ENCODE assay signal across 1 cellular context in the genomic region with DNA sequence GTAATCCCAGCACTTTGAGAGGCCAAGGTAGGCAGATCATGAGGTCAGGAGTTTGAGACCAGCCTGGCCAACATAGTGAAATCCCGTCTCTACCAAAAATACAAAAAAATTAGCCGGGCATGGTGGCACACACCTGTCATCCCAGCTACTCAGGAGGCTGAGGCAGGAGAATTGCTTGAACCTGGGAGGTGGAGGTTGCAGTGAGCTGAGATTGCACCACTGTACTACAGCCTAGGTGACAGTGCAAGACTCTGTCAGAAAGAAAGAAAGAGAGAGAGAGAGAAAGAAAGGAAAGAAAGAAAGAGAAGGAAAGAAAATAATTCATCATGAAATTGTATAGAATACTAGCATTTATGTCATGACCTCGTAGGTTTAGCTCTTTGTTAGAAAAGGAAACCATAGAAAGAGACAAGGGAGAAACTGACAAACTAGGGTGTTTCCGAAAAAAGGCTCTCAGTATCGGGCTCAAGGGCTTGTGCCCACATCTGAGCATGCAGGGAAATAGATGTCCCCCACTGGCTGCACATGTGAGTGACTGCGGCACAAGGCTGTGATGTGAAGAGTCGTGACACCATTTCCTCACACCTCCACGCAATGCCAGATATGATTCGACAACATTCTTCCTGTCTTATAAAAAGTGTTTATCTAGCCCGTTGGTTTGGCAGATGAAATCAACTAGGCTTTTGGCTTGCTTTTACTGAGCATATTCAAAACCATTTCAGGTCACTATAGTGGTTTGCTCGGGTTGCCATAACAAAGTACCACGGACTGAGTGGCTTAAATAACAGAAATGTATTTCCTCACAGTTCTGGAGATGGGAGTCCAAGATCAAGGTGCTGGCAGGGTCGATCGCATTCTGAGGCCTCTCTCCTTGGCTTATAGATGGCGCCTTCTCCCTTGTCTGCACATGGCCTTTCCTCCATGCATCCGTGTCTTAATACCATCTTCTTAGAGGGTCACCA.
TF ChIP-seq lines count a peak whose summit lies in the region.

No MANE protein-coding gene starts in this region.

TF ChIP-seq in K562, 482 proteins besides CTCF, POLR2A, EP300 and RAD21 (continued from another document and continues in another):
- peak; percentile 82 for TF ChIP-seq MGA (IDR thresholded peaks at IDR 0.05)
- TF ChIP-seq, protein P1, sequence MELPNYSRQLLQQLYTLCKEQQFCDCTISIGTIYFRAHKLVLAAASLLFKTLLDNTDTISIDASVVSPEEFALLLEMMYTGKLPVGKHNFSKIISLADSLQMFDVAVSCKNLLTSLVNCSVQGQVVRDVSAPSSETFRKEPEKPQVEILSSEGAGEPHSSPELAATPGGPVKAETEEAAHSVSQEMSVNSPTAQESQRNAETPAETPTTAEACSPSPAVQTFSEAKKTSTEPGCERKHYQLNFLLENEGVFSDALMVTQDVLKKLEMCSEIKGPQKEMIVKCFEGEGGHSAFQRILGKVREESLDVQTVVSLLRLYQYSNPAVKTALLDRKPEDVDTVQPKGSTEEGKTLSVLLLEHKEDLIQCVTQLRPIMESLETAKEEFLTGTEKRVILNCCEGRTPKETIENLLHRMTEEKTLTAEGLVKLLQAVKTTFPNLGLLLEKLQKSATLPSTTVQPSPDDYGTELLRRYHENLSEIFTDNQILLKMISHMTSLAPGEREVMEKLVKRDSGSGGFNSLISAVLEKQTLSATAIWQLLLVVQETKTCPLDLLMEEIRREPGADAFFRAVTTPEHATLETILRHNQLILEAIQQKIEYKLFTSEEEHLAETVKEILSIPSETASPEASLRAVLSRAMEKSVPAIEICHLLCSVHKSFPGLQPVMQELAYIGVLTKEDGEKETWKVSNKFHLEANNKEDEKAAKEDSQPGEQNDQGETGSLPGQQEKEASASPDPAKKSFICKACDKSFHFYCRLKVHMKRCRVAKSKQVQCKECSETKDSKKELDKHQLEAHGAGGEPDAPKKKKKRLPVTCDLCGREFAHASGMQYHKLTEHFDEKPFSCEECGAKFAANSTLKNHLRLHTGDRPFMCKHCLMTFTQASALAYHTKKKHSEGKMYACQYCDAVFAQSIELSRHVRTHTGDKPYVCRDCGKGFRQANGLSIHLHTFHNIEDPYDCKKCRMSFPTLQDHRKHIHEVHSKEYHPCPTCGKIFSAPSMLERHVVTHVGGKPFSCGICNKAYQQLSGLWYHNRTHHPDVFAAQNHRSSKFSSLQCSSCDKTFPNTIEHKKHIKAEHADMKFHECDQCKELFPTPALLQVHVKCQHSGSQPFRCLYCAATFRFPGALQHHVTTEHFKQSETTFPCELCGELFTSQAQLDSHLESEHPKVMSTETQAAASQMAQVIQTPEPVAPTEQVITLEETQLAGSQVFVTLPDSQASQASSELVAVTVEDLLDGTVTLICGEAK (IDR thresholded peaks at IDR 0.05) = no peak
- TF ChIP-seq, protein P1 (CRISPR knock-in tag; IDR thresholded peaks at IDR 0.05) = no peak
- no peak for TF ChIP-seq NCOA6 (IDR thresholded peaks at IDR 0.05)
- TF ChIP-seq, protein P2, sequence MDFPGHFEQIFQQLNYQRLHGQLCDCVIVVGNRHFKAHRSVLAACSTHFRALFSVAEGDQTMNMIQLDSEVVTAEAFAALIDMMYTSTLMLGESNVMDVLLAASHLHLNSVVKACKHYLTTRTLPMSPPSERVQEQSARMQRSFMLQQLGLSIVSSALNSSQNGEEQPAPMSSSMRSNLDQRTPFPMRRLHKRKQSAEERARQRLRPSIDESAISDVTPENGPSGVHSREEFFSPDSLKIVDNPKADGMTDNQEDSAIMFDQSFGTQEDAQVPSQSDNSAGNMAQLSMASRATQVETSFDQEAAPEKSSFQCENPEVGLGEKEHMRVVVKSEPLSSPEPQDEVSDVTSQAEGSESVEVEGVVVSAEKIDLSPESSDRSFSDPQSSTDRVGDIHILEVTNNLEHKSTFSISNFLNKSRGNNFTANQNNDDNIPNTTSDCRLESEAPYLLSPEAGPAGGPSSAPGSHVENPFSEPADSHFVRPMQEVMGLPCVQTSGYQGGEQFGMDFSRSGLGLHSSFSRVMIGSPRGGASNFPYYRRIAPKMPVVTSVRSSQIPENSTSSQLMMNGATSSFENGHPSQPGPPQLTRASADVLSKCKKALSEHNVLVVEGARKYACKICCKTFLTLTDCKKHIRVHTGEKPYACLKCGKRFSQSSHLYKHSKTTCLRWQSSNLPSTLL (IDR thresholded peaks at IDR 0.05) = peak; percentile 55
- TF ChIP-seq NCOA2 (IDR thresholded peaks at IDR 0.05; ENCODE audit: partially characterized antibody in 2 of 2) = no peak
- TF ChIP-seq SUPT5H (IDR thresholded peaks at IDR 0.05) = peak; percentile 54
- no peak for TF ChIP-seq SMAD3 (CRISPR knock-in tag; conservative IDR thresholded peaks at IDR 0.05)
- peak; percentile 16; the same call in 1 of the 2 replicates for TF ChIP-seq KHSRP (IDR thresholded peaks at IDR 0.05)
- TF ChIP-seq JUNB (CRISPR knock-in tag; conservative IDR thresholded peaks at IDR 0.05) = no peak
- TF ChIP-seq ZHX1 (conservative IDR thresholded peaks at IDR 0.05; ENCODE audit: low read length) = no peak
- no peak for TF ChIP-seq BRF1 (IDR thresholded peaks at IDR 0.05; ENCODE audit: borderline replicate concordance, extremely low read depth, insufficient read length)
- no peak for TF ChIP-seq ZNF224 (CRISPR knock-in tag; IDR thresholded peaks at IDR 0.05)
- TF ChIP-seq MYC (IDR thresholded peaks at IDR 0.05; ENCODE audit: low read depth, low read length) = peak; percentile 48; the same call in 1 of the 2 replicates
- TF ChIP-seq MYC (CRISPR knock-in tag; IDR thresholded peaks at IDR 0.05; ENCODE audit: borderline replicate concordance, low read depth) = no peak
- no peak for TF ChIP-seq ZBTB26 (CRISPR knock-in tag; IDR thresholded peaks at IDR 0.05)
